ENCODE assay signal across 1 cellular context in the genomic region with DNA sequence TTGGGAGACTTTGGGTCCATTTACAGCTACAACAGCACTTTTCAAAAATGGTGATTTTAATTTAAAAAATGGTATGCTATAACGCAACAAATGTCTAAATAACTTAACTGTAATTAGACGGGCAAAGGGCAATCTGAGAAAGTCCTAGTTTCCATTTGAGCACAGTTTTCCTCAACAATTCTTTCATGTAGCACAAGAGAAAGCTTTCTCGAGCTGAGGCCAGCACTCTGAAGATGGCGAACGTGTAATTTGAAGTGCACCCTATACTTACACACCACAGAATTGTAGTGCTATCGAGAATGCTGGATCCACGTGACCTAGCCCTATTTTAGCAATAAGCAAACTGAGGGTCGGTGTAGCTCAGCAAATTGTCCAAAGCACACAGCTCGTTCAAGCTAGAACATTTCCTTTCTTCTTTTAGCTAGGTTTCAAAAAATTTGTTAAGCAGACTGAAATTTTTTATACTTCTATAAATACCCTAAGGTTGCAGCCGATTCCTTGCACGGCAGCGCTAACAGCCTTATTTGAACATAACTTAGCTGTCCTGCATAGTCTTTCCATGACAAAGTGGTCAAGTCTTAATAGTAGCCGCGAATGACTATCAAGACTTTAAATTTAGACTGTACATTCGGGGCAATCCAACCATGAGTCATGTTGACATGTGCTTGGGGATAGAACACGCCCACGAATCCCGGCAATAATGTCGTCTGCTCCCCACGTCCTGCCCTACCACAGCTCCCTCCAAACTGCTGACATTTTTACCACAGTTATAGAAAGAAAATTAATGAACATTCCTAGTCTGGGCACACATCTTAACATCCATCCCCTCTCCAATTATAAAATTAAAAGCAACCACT.
TF ChIP-seq lines count a peak whose summit lies in the region.

No MANE protein-coding gene starts in this region.

TF ChIP-seq in HEK293, 187 proteins besides CTCF, POLR2A, EP300 and RAD21 (continued from another document):
- TF ChIP-seq KLF9 (tag by site-specific recombination; IDR thresholded peaks at IDR 0.05; ENCODE audit: low read depth) (peak; percentile 68; the same call in 1 of the 2 replicates), ZNF423 (tag by site-specific recombination; IDR thresholded peaks at IDR 0.05) (no peak), REPIN1 (tag by site-specific recombination; IDR thresholded peaks at IDR 0.05; ENCODE audit: low read depth) (no peak), ZNF366 (tag by site-specific recombination; conservative IDR thresholded peaks at IDR 0.05) (no peak; the same call in 1 of the 2 replicates), SETDB1 (IDR thresholded peaks at IDR 0.05; ENCODE audit: insufficient read length, low read length) (no peak), MZF1 (tag by site-specific recombination; IDR thresholded peaks at IDR 0.05; ENCODE audit: borderline replicate concordance) (0 out of 2 replicates have a peak, but pooled peaks have one; percentile 65), MEIS1 (CRISPR knock-in tag; IDR thresholded peaks at IDR 0.05; ENCODE audit: borderline replicate concordance) (no peak), ZNF19 (tag by site-specific recombination; IDR thresholded peaks at IDR 0.05; ENCODE audit: low read depth) (no peak), ZNF561 (tag by site-specific recombination; IDR thresholded peaks at IDR 0.05; ENCODE audit: borderline replicate concordance) (no peak), ZNF560 (tag by site-specific recombination; IDR thresholded peaks at IDR 0.05; ENCODE audit: borderline replicate concordance) (no peak), EGR2 (tag by site-specific recombination; IDR thresholded peaks at IDR 0.05; ENCODE audit: low read depth) (peak; percentile 30; the same call in 1 of the 2 replicates), ZNF747 (tag by site-specific recombination; IDR thresholded peaks at IDR 0.05) (no peak), ZNF658 (tag by site-specific recombination; IDR thresholded peaks at IDR 0.05) (no peak), ZNF629 (tag by site-specific recombination; IDR thresholded peaks at IDR 0.05) (no peak; the same call in 1 of the 2 replicates), ZNF394 (tag by site-specific recombination; IDR thresholded peaks at IDR 0.05; ENCODE audit: borderline replicate concordance) (no peak)
- TF ChIP-seq, protein P1, sequence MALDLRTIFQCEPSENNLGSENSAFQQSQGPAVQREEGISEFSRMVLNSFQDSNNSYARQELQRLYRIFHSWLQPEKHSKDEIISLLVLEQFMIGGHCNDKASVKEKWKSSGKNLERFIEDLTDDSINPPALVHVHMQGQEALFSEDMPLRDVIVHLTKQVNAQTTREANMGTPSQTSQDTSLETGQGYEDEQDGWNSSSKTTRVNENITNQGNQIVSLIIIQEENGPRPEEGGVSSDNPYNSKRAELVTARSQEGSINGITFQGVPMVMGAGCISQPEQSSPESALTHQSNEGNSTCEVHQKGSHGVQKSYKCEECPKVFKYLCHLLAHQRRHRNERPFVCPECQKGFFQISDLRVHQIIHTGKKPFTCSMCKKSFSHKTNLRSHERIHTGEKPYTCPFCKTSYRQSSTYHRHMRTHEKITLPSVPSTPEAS (tag by site-specific recombination; IDR thresholded peaks at IDR 0.05), result no peak
- TF ChIP-seq, protein P2, sequence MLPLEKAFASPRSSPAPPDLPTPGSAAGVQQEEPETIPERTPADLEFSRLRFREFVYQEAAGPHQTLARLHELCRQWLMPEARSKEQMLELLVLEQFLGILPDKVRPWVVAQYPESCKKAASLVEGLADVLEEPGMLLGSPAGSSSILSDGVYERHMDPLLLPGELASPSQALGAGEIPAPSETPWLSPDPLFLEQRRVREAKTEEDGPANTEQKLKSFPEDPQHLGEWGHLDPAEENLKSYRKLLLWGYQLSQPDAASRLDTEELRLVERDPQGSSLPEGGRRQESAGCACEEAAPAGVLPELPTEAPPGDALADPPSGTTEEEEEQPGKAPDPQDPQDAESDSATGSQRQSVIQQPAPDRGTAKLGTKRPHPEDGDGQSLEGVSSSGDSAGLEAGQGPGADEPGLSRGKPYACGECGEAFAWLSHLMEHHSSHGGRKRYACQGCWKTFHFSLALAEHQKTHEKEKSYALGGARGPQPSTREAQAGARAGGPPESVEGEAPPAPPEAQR (tag by site-specific recombination; IDR thresholded peaks at IDR 0.05), result no peak
- TF ChIP-seq, protein P3, sequence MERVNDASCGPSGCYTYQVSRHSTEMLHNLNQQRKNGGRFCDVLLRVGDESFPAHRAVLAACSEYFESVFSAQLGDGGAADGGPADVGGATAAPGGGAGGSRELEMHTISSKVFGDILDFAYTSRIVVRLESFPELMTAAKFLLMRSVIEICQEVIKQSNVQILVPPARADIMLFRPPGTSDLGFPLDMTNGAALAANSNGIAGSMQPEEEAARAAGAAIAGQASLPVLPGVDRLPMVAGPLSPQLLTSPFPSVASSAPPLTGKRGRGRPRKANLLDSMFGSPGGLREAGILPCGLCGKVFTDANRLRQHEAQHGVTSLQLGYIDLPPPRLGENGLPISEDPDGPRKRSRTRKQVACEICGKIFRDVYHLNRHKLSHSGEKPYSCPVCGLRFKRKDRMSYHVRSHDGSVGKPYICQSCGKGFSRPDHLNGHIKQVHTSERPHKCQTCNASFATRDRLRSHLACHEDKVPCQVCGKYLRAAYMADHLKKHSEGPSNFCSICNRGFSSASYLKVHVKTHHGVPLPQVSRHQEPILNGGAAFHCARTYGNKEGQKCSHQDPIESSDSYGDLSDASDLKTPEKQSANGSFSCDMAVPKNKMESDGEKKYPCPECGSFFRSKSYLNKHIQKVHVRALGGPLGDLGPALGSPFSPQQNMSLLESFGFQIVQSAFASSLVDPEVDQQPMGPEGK (tag by site-specific recombination; IDR thresholded peaks at IDR 0.05), result no peak
- TF ChIP-seq, protein P4, sequence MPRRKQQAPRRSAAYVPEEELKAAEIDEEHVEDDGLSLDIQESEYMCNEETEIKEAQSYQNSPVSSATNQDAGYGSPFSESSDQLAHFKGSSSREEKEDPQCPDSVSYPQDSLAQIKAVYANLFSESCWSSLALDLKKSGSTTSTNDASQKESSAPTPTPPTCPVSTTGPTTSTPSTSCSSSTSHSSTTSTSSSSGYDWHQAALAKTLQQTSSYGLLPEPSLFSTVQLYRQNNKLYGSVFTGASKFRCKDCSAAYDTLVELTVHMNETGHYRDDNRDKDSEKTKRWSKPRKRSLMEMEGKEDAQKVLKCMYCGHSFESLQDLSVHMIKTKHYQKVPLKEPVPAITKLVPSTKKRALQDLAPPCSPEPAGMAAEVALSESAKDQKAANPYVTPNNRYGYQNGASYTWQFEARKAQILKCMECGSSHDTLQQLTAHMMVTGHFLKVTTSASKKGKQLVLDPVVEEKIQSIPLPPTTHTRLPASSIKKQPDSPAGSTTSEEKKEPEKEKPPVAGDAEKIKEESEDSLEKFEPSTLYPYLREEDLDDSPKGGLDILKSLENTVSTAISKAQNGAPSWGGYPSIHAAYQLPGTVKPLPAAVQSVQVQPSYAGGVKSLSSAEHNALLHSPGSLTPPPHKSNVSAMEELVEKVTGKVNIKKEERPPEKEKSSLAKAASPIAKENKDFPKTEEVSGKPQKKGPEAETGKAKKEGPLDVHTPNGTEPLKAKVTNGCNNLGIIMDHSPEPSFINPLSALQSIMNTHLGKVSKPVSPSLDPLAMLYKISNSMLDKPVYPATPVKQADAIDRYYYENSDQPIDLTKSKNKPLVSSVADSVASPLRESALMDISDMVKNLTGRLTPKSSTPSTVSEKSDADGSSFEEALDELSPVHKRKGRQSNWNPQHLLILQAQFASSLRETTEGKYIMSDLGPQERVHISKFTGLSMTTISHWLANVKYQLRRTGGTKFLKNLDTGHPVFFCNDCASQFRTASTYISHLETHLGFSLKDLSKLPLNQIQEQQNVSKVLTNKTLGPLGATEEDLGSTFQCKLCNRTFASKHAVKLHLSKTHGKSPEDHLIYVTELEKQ (tag by site-specific recombination; IDR thresholded peaks at IDR 0.05; ENCODE audit: borderline replicate concordance), result peak; percentile 10; the same call in 1 of the 2 replicates
